In genomic region chr1:162055062-162055461, GRCh38 we compare ENCODE assay signal across 14 cellular contexts. TPM values are rescaled to one million over a fixed set of nuclear protein-coding genes. Genes with fewer than 3 reads are reported as not detected.
DNase-seq lines count a peak whose midpoint lies in the region; ATAC-seq and TF ChIP-seq lines count a peak whose summit lies in the region.
"Had no signal": no experiment of that assay in that cellular context is flagged by ENCODE, and none has a peak within 500 bp of the region (broad histone marks: within the 10 kb centered on the region; RNA-seq: fewer than 3 reads in every experiment).

No MANE protein-coding gene starts in this region.

- H3K9me3 ChIP-seq in esophagus muscularis mucosa = no peaks in the 10 kb centered on the region
- H3K9me3 ChIP-seq: neutrophil, tibial nerve had no signal

- peak; percentile 44 for DNase-seq in Caki2 (ENCODE audit: low read depth)
- DNase-seq in HT1080 (ENCODE audit: low read depth) = peak; percentile 96
- peak; percentile 82 for DNase-seq in astrocyte of the spinal cord (ENCODE audit: low read depth, low spot score)
- peak; percentile 96 for DNase-seq in kidney tubule cell (ENCODE audit: low spot score)
- DNase-seq in esophagus muscularis mucosa (ENCODE audit: extremely low spot score) = no peak
- no peak for DNase-seq in COLO668 (lab: John Stamatoyannopoulos, UW; ENCODE audit: unreplicated experiment)
- DNase-seq: activated T-cell treated with anti-CD3 and anti-CD28 coated beads, Interleukin-2, amount 50 U/mL, for 72 hours; cortex of kidney; NCI-H1417; NK-92 treated with Interleukin-12 subunit alpha and Interleukin-12 subunit beta, amount 100 ng/mL, for 24 hours had no signal

- no peak for ATAC-seq in GM21619 (IDR thresholded peaks at IDR 0.05; ENCODE audit: unreplicated experiment)
- ATAC-seq in HG03439 (IDR thresholded peaks at IDR 0.05; ENCODE audit: unreplicated experiment) = no peak

- TF ChIP-seq POLR2A in esophagus muscularis mucosa (IDR thresholded peaks at IDR 0.05; ENCODE audit: low read depth) = no peak

- TF ChIP-seq EP300 in esophagus muscularis mucosa (IDR thresholded peaks at IDR 0.05) = no peak

- no peak for TF ChIP-seq CTCF in astrocyte of the spinal cord (IDR thresholded peaks at IDR 0.05; ENCODE audit: low read depth, low read length)
- no peak for TF ChIP-seq CTCF in esophagus muscularis mucosa (IDR thresholded peaks at IDR 0.05)

- no peak overlapping the region for H3K27ac ChIP-seq in esophagus muscularis mucosa (replicated peaks in 1 of 4)
- H3K27ac ChIP-seq: neutrophil, tibial nerve had no signal

- intact Hi-C loops in esophagus muscularis mucosa (cut with DNase I) = no loop called here

- in situ Hi-C loops in Caki2 (cut with HindIII; ENCODE audit: low pct_unique_long_range_greater_than_20kb, low sequenced_read_pairs) (no loop called here), astrocyte of the spinal cord (cut with HindIII; ENCODE audit: low sequenced_read_pairs) (no loop called here)

- H3K4me3 ChIP-seq in astrocyte of the spinal cord (ENCODE audit: low read depth, low read length) (no peak overlapping the region), esophagus muscularis mucosa (no peak overlapping the region)
- H3K4me3 ChIP-seq: tibial nerve had no signal

- no peaks in the 10 kb centered on the region for H3K4me1 ChIP-seq in esophagus muscularis mucosa

- WGBS in esophagus muscularis mucosa = 42% methylated on average over 3 of the region's 3 CpGs

- H3K36me3 ChIP-seq in esophagus muscularis mucosa = no peaks in the 10 kb centered on the region
- H3K36me3 ChIP-seq: neutrophil, tibial nerve had no signal

- H3K27me3 ChIP-seq in esophagus muscularis mucosa = no peaks in the 10 kb centered on the region
- H3K27me3 ChIP-seq: neutrophil, tibial nerve had no signal

RNA-seq across cellular contexts. Expression of gene NOS1AP, which starts 14.4 kb away (rescaled TPM):
- total RNA-seq in Caki2 (2014; rRNA removed; shearing (Covaris generic); ENCODE audit: low replicate concordance) = not detected in 2 replicates
- 0.37 and 1.8 TPM in 2 replicates for total RNA-seq in HT1080 (2014; rRNA removed; shearing (Covaris generic))
- polyA plus RNA-seq in HT1080 (2015; cell fraction: cytosol; rRNA removed) = 1.0 and 1.2 TPM in 2 replicates
- polyA plus RNA-seq in HT1080 (2015; cell fraction: nucleus; rRNA removed) = 2.3 and 2.8 TPM in 2 replicates
- total RNA-seq in esophagus muscularis mucosa = 1 to 10 TPM in 3 of 4 donors, under 1 TPM in 1; 0.99 to 9.0 (median 4.0) TPM

RNA-seq across cellular contexts. Expression of gene OLFML2B, which starts 31.4 kb away (rescaled TPM):
- total RNA-seq in Caki2 (2014; rRNA removed; shearing (Covaris generic); ENCODE audit: low replicate concordance) = 20.5 and 22.7 TPM in 2 replicates
- total RNA-seq in HT1080 (2014; rRNA removed; shearing (Covaris generic)) = 1.1 and 2.2 TPM in 2 replicates
- 0.29 and 0.35 TPM in 2 replicates for polyA plus RNA-seq in HT1080 (2015; cell fraction: cytosol; rRNA removed)
- 1.2 and 1.8 TPM in 2 replicates for polyA plus RNA-seq in HT1080 (2015; cell fraction: nucleus; rRNA removed)
- 1 to 10 TPM; 1.2 to 6.7 (median 5.9) TPM for total RNA-seq in esophagus muscularis mucosa
- total RNA-seq: activated T-cell treated with anti-CD3 and anti-CD28 coated beads, Interleukin-2, amount 50 U/mL, for 72 hours had no signal

Comparison
In these comparisons a context has a peak if more than half of its experiments do, and no peak if none do; other contexts are left out.
1. DNase-seq: peak in Caki2 (single experiment), HT1080 (single experiment), astrocyte of the spinal cord (single experiment) and kidney tubule cell (single experiment); none in esophagus muscularis mucosa (single experiment) and COLO668 (single experiment).